19 cellular contexts compared by ENCODE assay signal in genomic region chr19:38457690-38458405, GRCh38. TPM values are rescaled to one million over a fixed set of nuclear protein-coding genes. Genes with fewer than 3 reads are reported as not detected.
DNase-seq lines count a peak whose midpoint lies in the region; ATAC-seq and TF ChIP-seq lines count a peak whose summit lies in the region.
"Had no signal": no experiment of that assay in that cellular context is flagged by ENCODE, and none has a peak within 500 bp of the region (broad histone marks: within the 10 kb centered on the region; RNA-seq: fewer than 3 reads in every experiment).

No MANE protein-coding gene starts in this region.

- no peaks in the 10 kb centered on the region for H3K27me3 ChIP-seq in psoas muscle (ENCODE audit: insufficient read depth in 3 of 3, low read length in 2 of 3)
- no peaks in the 10 kb centered on the region for H3K27me3 ChIP-seq in aorta (ENCODE audit: control insufficient read depth in 1 of 2, insufficient read depth in 2 of 2, low read length in 1 of 2)

- no peaks in the 10 kb centered on the region for H3K9me3 Mint-ChIP-seq in stimulated activated memory B cell treated with anti-CD40 and anti-IgM and Interleukin-4, amounts not matched to agents 10 μg/mL and 1 μg/mL and 100 μg/mL, for 72 hours
- H3K9me3 Mint-ChIP-seq: CD4-positive, alpha-beta memory T cell had no signal

- CTCF ChIA-PET in HEK293 (lab: Yijun Ruan, JAX) = interaction anchor here (0.6 to 2.3 kb wide), 2 partner anchors 21 to 55 kb away, joined by 3 to 5 read pairs; partner anchors contain the start of gene FAM98C

- H3K4me1 ChIP-seq in HEK293 (ENCODE audit: control insufficient read depth, insufficient read depth, low read length) (no peaks in the 10 kb centered on the region), psoas muscle (no peaks in the 10 kb centered on the region), aorta (ENCODE audit: control insufficient read depth in 1 of 2, insufficient read depth in 2 of 2, low read length in 2 of 2) (no peaks in the 10 kb centered on the region)

- no peak overlapping the region for H3K27ac Mint-ChIP-seq in stimulated activated memory B cell treated with anti-CD40 and anti-IgM and Interleukin-4, amounts not matched to agents 10 μg/mL and 1 μg/mL and 100 μg/mL, for 72 hours
- H3K27ac Mint-ChIP-seq: CD4-positive, alpha-beta memory T cell had no signal

- intact Hi-C loops in psoas muscle (cut with DNase I) (no loop called here), aorta (cut with DNase I) (no loop called here)

- no peak overlapping the region for H3K4me3 Mint-ChIP-seq in stimulated activated memory B cell treated with anti-CD40 and anti-IgM and Interleukin-4, amounts not matched to agents 10 μg/mL and 1 μg/mL and 100 μg/mL, for 72 hours
- H3K4me3 Mint-ChIP-seq: CD4-positive, alpha-beta memory T cell had no signal

- H3K9me3 ChIP-seq in HEK293 (ENCODE audit: control insufficient read depth, insufficient read depth, low read depth, low read length) (no peaks in the 10 kb centered on the region), psoas muscle (no peaks in the 10 kb centered on the region), aorta (ENCODE audit: control insufficient read depth, low read length) (no peaks in the 10 kb centered on the region)

- no peak overlapping the region for H3K27ac ChIP-seq in HEK293 (ENCODE audit: extremely low read depth, low read depth, low read length)
- H3K27ac ChIP-seq in psoas muscle = peak overlapping the region; percentile 30
- H3K27ac ChIP-seq in aorta (ENCODE audit: low read depth in 1 of 2, low read length in 2 of 2) = no peak overlapping the region
- H3K27ac ChIP-seq: GM23248 had no signal

- no peak for TF ChIP-seq CTCF in HEK293 (tag by site-specific recombination; IDR thresholded peaks at IDR 0.05)
- no peak for TF ChIP-seq CTCF in psoas muscle (IDR thresholded peaks at IDR 0.05)

- H3K36me3 ChIP-seq in HEK293 (ENCODE audit: control insufficient read depth in 2 of 2, insufficient read depth in 1 of 2, low read length in 2 of 2) (no peaks in the 10 kb centered on the region), psoas muscle (ENCODE audit: insufficient read depth in 1 of 2, low read depth in 1 of 2) (peaks cover 2 to 98% of the 10 kb centered on the region in 2 donors), aorta (ENCODE audit: control insufficient read depth in 1 of 2, insufficient read depth in 2 of 2, low read length in 1 of 2) (no peaks in the 10 kb centered on the region)

- ATAC-seq in psoas muscle = no peak
- peak; percentile 21 for ATAC-seq in stimulated activated memory B cell treated with anti-CD40 and anti-IgM and Interleukin-4, amounts not matched to agents 10 μg/mL and 1 μg/mL and 100 μg/mL, for 72 hours
- no peak for ATAC-seq in aorta (ENCODE audit: low FRiP score)
- ATAC-seq: GM12878 had no signal

- no peaks in the 10 kb centered on the region for H3K36me3 Mint-ChIP-seq in stimulated activated memory B cell treated with anti-CD40 and anti-IgM and Interleukin-4, amounts not matched to agents 10 μg/mL and 1 μg/mL and 100 μg/mL, for 72 hours
- H3K36me3 Mint-ChIP-seq: CD4-positive, alpha-beta memory T cell had no signal

- H3K27me3 Mint-ChIP-seq in stimulated activated memory B cell treated with anti-CD40 and anti-IgM and Interleukin-4, amounts not matched to agents 10 μg/mL and 1 μg/mL and 100 μg/mL, for 72 hours = peaks cover 28% of the 10 kb centered on the region

- DNase-seq in psoas muscle (no peak), midbrain (lab: John Stamatoyannopoulos, UW) (no peak), aorta (no peak)
- DNase-seq in stimulated activated CD4-positive, alpha-beta T cell treated with anti-CD3 and anti-CD28 coated beads, Interleukin-4, amount 100 ng/mL, for 1 hour = no peak
- DNase-seq: 8988T; C1 segment of cervical spinal cord; Calu3; CD4-positive, alpha-beta memory T cell; COR-L47; DMS153; DND-41; GM23248; H7; HCEC 1CT had no signal

- 83 to 88% (median 87%) methylated on average over 14 to 15 of the region's 15 CpGs for WGBS in psoas muscle, 3 donors
- 87 to 89% methylated on average over 15 of the region's 15 CpGs for WGBS in aorta, 2 donors

- no peaks in the 10 kb centered on the region for H3K4me1 Mint-ChIP-seq in stimulated activated memory B cell treated with anti-CD40 and anti-IgM and Interleukin-4, amounts not matched to agents 10 μg/mL and 1 μg/mL and 100 μg/mL, for 72 hours
- H3K4me1 Mint-ChIP-seq: CD4-positive, alpha-beta memory T cell had no signal

- POLR2A ChIA-PET in HEK293 (lab: Yijun Ruan, JAX) = no interaction called here

- H3K4me3 ChIP-seq in HEK293 (ENCODE audit: low read depth, low read length) (no peak overlapping the region), psoas muscle (no peak overlapping the region), aorta (ENCODE audit: low read length in 2 of 2) (no peak overlapping the region)
- H3K4me3 ChIP-seq: GM12878, GM23248 had no signal

TF ChIP-seq in HEK293, 187 proteins besides CTCF, POLR2A, EP300 and RAD21:
- TF ChIP-seq ZNF311 (tag by site-specific recombination; IDR thresholded peaks at IDR 0.05; ENCODE audit: borderline replicate concordance) (peak; percentile 26; the same call in 1 of the 2 replicates), ZNF37A (tag by site-specific recombination; IDR thresholded peaks at IDR 0.05) (no peak), PRDM1 (tag by site-specific recombination; IDR thresholded peaks at IDR 0.05) (peak; percentile 95), ZFHX2 (tag by site-specific recombination; conservative IDR thresholded peaks at IDR 0.05) (0 out of 2 replicates have a peak, but pooled peaks have one; percentile 26), ZBTB17 (tag by site-specific recombination; IDR thresholded peaks at IDR 0.05) (peak; percentile 52), KLF1 (tag by site-specific recombination; IDR thresholded peaks at IDR 0.05) (no peak), ZNF366 (tag by site-specific recombination; conservative IDR thresholded peaks at IDR 0.05) (peak; percentile 88), EGR2 (tag by site-specific recombination; IDR thresholded peaks at IDR 0.05; ENCODE audit: low read depth) (peak; percentile 48; the same call in 1 of the 2 replicates), ZNF645 (tag by site-specific recombination; IDR thresholded peaks at IDR 0.05) (peak; percentile 81; the same call in 1 of the 2 replicates)

RNA-seq across cellular contexts. Expression of gene RYR1, which starts 24.4 kb away (rescaled TPM):
- total RNA-seq in psoas muscle (1,000 to 10,000 TPM in 2 of 4 donors, 100 to 1,000 TPM in 2; 572 to 1,211 (median 883) TPM), aorta (1 to 10 TPM; 1.0 to 5.4 TPM)
- polyA plus RNA-seq in psoas muscle (100 to 1,000 TPM in 2 of 3 donors, 10 to 100 TPM in 1; 56.0 to 278 (median 122) TPM), aorta (1 to 10 TPM in 1 of 2 donors, under 1 TPM in 1; 0.38 to 1.3 TPM)
- polyA plus RNA-seq: GM23248 had no signal

RNA-seq across cellular contexts. Expression of gene RASGRP4, which starts 31.8 kb away (rescaled TPM):
- 1 to 10 TPM in 1 of 4 donors, under 1 TPM in 3; 0.44 to 2.0 (median 0.80) TPM for total RNA-seq in psoas muscle
- polyA plus RNA-seq in psoas muscle = under 1 TPM; 0.17 to 0.31 (median 0.25) TPM
- total RNA-seq in aorta = 1 to 10 TPM; 4.1 to 9.8 TPM
- polyA plus RNA-seq in aorta = 1 to 10 TPM in 1 of 2 donors, under 1 TPM in 1; 0.54 to 4.1 TPM
- total RNA-seq: A673, Calu3, GM23248 had no signal
- polyA plus RNA-seq: BJ, GM23248 had no signal

RNA-seq across cellular contexts. Expression of gene FAM98C, which starts 55.0 kb away (rescaled TPM):
- total RNA-seq in psoas muscle (1 to 10 TPM; 1.1 to 4.5 (median 1.4) TPM), aorta (10 to 100 TPM; 14.5 to 19.6 TPM)
- polyA plus RNA-seq in psoas muscle (1 to 10 TPM; 1.4 to 6.6 (median 1.8) TPM), aorta (10 to 100 TPM; 10.3 to 32.0 TPM)

Comparison
In these comparisons a context has a peak if more than half of its experiments do, and no peak if none do; other contexts are left out.
1. RNA of gene RYR1, which starts 24.4 kb away (total RNA-seq): 572 to 1,211 TPM in psoas muscle; 1.0 to 5.4 TPM in aorta; every median in the first group is over 10 times any median in the second.